Comparison of ENCODE assay signal across 21 cellular contexts in genomic region chr5:115237066-115237465, GRCh38. TPM values are rescaled to one million over a fixed set of nuclear protein-coding genes. Genes with fewer than 3 reads are reported as not detected.
A peak's percentile ranks its signal among the peaks of the same experiment; 100 is the strongest.
DNase-seq lines count a peak whose midpoint lies in the region; ATAC-seq and TF ChIP-seq lines count a peak whose summit lies in the region.
"Had no signal": no experiment of that assay in that cellular context is flagged by ENCODE, and none has a peak within 500 bp of the region (broad histone marks: within the 10 kb centered on the region; RNA-seq: fewer than 3 reads in every experiment).

No MANE protein-coding gene starts in this region.

- H3K27ac Mint-ChIP-seq in endodermal cell, result no peak overlapping the region
- H3K27ac Mint-ChIP-seq in naive thymus-derived CD8-positive, alpha-beta T cell, result no peak overlapping the region
- H3K27ac Mint-ChIP-seq: B cell; CD4-positive, CD25-positive, alpha-beta regulatory T cell; CD8-positive, alpha-beta T cell had no signal

- H3K4me3 ChIP-seq in WERI-Rb-1 (ENCODE audit: low read depth, low read length) (no peak overlapping the region), endodermal cell (ENCODE audit: low read length) (peak overlapping the region; percentile 26)
- H3K4me3 ChIP-seq: BLaER1, GM12878 had no signal

- H3K4me1 ChIP-seq in endodermal cell (ENCODE audit: control insufficient read depth, insufficient read depth, low read length), result peaks cover 2% of the 10 kb centered on the region
- H3K4me1 ChIP-seq: BLaER1, Caco-2 had no signal

- H3K9me3 ChIP-seq in WERI-Rb-1 (ENCODE audit: severe bottlenecking) (no peaks in the 10 kb centered on the region), endodermal cell (ENCODE audit: control insufficient read depth, low read length) (no peaks in the 10 kb centered on the region)
- H3K9me3 ChIP-seq: BLaER1, Caco-2 had no signal

- H3K4me1 Mint-ChIP-seq in endodermal cell, result peaks cover 23% of the 10 kb centered on the region
- H3K4me1 Mint-ChIP-seq in naive thymus-derived CD8-positive, alpha-beta T cell, result peaks cover 0 to 6% (median 4%) of the 10 kb centered on the region in 4 donors
- H3K4me1 Mint-ChIP-seq: B cell had no signal

- DNase-seq in NCI-H82 (lab: John Stamatoyannopoulos, UW) (peak; percentile 0), NCI-H82 treated with DMSO at 0.1 percent for 48 hours (lab: John Stamatoyannopoulos, UW; ENCODE audit: unreplicated experiment) (no peak), WERI-Rb-1 (no peak), endodermal cell (no peak)
- DNase-seq in stimulated activated CD4-positive, alpha-beta T cell treated with anti-CD3 and anti-CD28 coated beads, Interleukin-12 subunit alpha, Interleukin-12 subunit beta, amount 100 ng/mL, for 4 hours, result no peak
- no peak for DNase-seq in activated naive CD4-positive, alpha-beta T cell (lab: John Stamatoyannopoulos, UW)
- no peak for DNase-seq in naive thymus-derived CD8-positive, alpha-beta T cell
- DNase-seq: Caco-2; CD4-positive, CD25-positive, alpha-beta regulatory T cell; CD8-positive, alpha-beta T cell; DMS 273 treated with DMSO at 0.1 percent for 48 hours; DMS79; EL; GDM1; GOT3; HCEC 1CT had no signal

- H3K4me3 Mint-ChIP-seq in endodermal cell, result peak overlapping the region; percentile 4
- no peak overlapping the region for H3K4me3 Mint-ChIP-seq in naive thymus-derived CD8-positive, alpha-beta T cell
- H3K4me3 Mint-ChIP-seq: B cell; CD4-positive, CD25-positive, alpha-beta regulatory T cell; CD8-positive, alpha-beta T cell had no signal

- H3K27ac ChIP-seq in WERI-Rb-1 (peak overlapping the region; percentile 12; the same call in 1 of the 2 replicates), endodermal cell (ENCODE audit: low read depth, low read length) (no peak overlapping the region)
- H3K27ac ChIP-seq: 22Rv1, BLaER1, C4-2B had no signal

- no peaks in the 10 kb centered on the region; the same call in none of the 2 replicates for H3K36me3 ChIP-seq in WERI-Rb-1
- peaks cover 34% of the 10 kb centered on the region for H3K36me3 ChIP-seq in endodermal cell (ENCODE audit: control insufficient read depth, insufficient read depth, low read length)

- H3K9me3 Mint-ChIP-seq in endodermal cell, result no peaks in the 10 kb centered on the region
- no peaks in the 10 kb centered on the region for H3K9me3 Mint-ChIP-seq in naive thymus-derived CD8-positive, alpha-beta T cell
- H3K9me3 Mint-ChIP-seq: CD4-positive, CD25-positive, alpha-beta regulatory T cell; CD8-positive, alpha-beta T cell had no signal

- ATAC-seq in naive thymus-derived CD8-positive, alpha-beta T cell, result no peak
- ATAC-seq: CD8-positive, alpha-beta T cell; GM12878 had no signal

- 50 to 62% methylated on average over 2 to 3 of the region's 3 CpGs for WGBS in endodermal cell (ENCODE audit: insufficient coverage in 1 of 2, insufficient read length in 1 of 2), 2 experiments

- H3K36me3 Mint-ChIP-seq in endodermal cell (ENCODE audit: low read depth), result peaks cover 16% of the 10 kb centered on the region
- H3K36me3 Mint-ChIP-seq in naive thymus-derived CD8-positive, alpha-beta T cell, result peaks cover 5 to 88% (median 38%) of the 10 kb centered on the region in 3 donors

- TF ChIP-seq CTCF in WERI-Rb-1 (IDR thresholded peaks at IDR 0.05; ENCODE audit: low read depth, low read length) (no peak), endodermal cell (conservative IDR thresholded peaks at IDR 0.05) (no peak)

- no peaks in the 10 kb centered on the region for H3K27me3 Mint-ChIP-seq in endodermal cell (ENCODE audit: insufficient read depth)
- H3K27me3 Mint-ChIP-seq in naive thymus-derived CD8-positive, alpha-beta T cell, result no peaks in the 10 kb centered on the region
- H3K27me3 Mint-ChIP-seq: B cell; CD4-positive, CD25-positive, alpha-beta regulatory T cell had no signal

- POLR2A ChIA-PET in naive thymus-derived CD8-positive, alpha-beta T cell (lab: Charles Lee), result no interaction called here

- H3K27me3 ChIP-seq in WERI-Rb-1 (ENCODE audit: insufficient read depth, low read depth, severe bottlenecking) (no peaks in the 10 kb centered on the region), endodermal cell (ENCODE audit: control insufficient read depth, insufficient read depth, low read length, poor library complexity, severe bottlenecking) (no peaks in the 10 kb centered on the region)
- H3K27me3 ChIP-seq: BLaER1 had no signal

- H3K9ac ChIP-seq in endodermal cell (ENCODE audit: extremely low read depth, low read length, poor library complexity, severe bottlenecking), result no peak overlapping the region
- H3K9ac ChIP-seq: BLaER1 had no signal

RNA-seq across cellular contexts. Expression of gene PGGT1B, which starts 25.6 kb away (rescaled TPM):
- total RNA-seq in endodermal cell, result 10 to 100 TPM; 43.7 to 44.9 TPM
- polyA plus RNA-seq in endodermal cell (2013, experiment 1 of 2), result 14.6 TPM
- polyA plus RNA-seq in endodermal cell (2013, experiment 2 of 2), result 10.3 TPM
- 10 to 100 TPM; 36.4 to 42.6 TPM for total RNA-seq in naive thymus-derived CD8-positive, alpha-beta T cell
- 10 to 100 TPM in 2 of 3 donors, 1 to 10 TPM in 1; 7.1 to 17.4 (median 10.8) TPM for polyA plus RNA-seq in naive thymus-derived CD8-positive, alpha-beta T cell

RNA-seq across cellular contexts. Expression of gene CCDC112, which starts 59.4 kb away (rescaled TPM):
- total RNA-seq in endodermal cell, result 1 to 10 TPM; 6.8 to 7.3 TPM
- polyA plus RNA-seq in endodermal cell (2013, experiment 1 of 2), result 15.0 TPM
- polyA plus RNA-seq in endodermal cell (2013, experiment 2 of 2), result 17.1 TPM
- total RNA-seq in naive thymus-derived CD8-positive, alpha-beta T cell, result 1 to 10 TPM; 6.5 to 7.5 TPM
- 1 to 10 TPM; 2.8 to 4.5 (median 4.3) TPM for polyA plus RNA-seq in naive thymus-derived CD8-positive, alpha-beta T cell
